In the genomic region with DNA sequence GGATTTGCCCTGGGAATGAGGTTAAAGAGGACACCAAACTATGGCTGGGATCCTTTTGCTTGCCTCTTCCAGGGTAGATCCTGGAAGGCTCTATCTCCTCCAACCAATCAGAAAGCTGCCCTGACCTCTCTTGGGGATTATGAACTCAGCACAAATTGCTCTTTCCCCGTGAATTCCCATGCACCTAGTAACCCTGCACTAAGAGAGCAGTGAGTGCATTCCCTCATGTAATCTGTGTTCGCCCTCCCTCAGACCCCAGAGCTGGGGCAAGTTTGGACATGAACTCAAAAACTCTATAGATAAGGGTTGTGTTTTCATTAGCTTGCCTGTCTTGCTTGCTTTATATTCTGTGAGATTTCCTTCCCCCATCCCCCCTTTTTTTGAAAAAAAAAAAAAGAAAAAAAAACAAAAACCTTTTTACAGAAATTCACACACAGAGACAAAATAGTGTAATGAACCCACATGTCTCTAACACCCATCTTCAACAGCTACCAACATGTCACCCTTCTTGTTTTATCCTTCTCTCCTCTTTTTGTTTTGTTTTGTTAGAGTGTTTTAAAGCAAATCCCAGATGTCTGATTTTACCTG, we compare ENCODE assay signal across 30 cellular contexts.
A peak's percentile ranks its signal among the peaks of the same experiment; 100 is the strongest.
DNase-seq lines count a peak whose midpoint lies in the region; ATAC-seq and TF ChIP-seq lines count a peak whose summit lies in the region.
"Had no signal": no experiment of that assay in that cellular context is flagged by ENCODE, and none has a peak within 500 bp of the region (broad histone marks: within the 10 kb centered on the region; RNA-seq: fewer than 3 reads in every experiment).

No MANE protein-coding gene starts in this region.

- no peak overlapping the region for H3K23ac ChIP-seq in trophoblast cell (ENCODE audit: low read length)

- no peak for TF ChIP-seq CTCF in epithelial cell of esophagus (IDR thresholded peaks at IDR 0.05; ENCODE audit: insufficient read depth, low read depth, low read length, missing control alignments)

- no peaks in the 10 kb centered on the region for H3K36me3 ChIP-seq in trophoblast cell (ENCODE audit: control insufficient read depth in 1 of 2, insufficient read depth in 2 of 2, low read length in 2 of 2)
- H3K36me3 ChIP-seq: breast epithelium, esophagus muscularis mucosa, neutrophil, prostate gland had no signal

- ATAC-seq in Right ventricle myocardium inferior = peak; percentile 52
- ATAC-seq in left cardiac atrium = no peak
- no peak for ATAC-seq in HG03565 (IDR thresholded peaks at IDR 0.05; ENCODE audit: unreplicated experiment)
- ATAC-seq in HG03196 (IDR thresholded peaks at IDR 0.05; ENCODE audit: unreplicated experiment) = no peak
- ATAC-seq: activated T-cell treated with anti-CD3 and anti-CD28 coated beads, Interleukin-2, amount 50 U/mL, for 72 hours; CD8-positive, alpha-beta T cell; stimulated activated effector memory CD8-positive, alpha-beta T cell treated with anti-CD3 and anti-CD28 coated beads, Interleukin-12 subunit alpha, Interleukin-12 subunit beta, amount 100 ng/mL, for 72 hours had no signal

- intact Hi-C loops in Right ventricle myocardium inferior (cut with DNase I) = loop anchor here (5.0 kb wide), 3 partner anchors 393 to 798 kb away; no protein-coding TSS in a partner anchor
- intact Hi-C loops in left cardiac atrium (cut with DNase I) = loop anchor here (5.0 to 10.0 kb wide), 2 partner anchors 400 to 403 kb away; no protein-coding TSS in a partner anchor

- H4K12ac ChIP-seq in trophoblast cell (ENCODE audit: low read depth, low read length) = peak overlapping the region; percentile 75

- DNase-seq in Right ventricle myocardium inferior (ENCODE audit: missing footprints) (no peak), left cardiac atrium (no peak), NCI-H2171 (lab: John Stamatoyannopoulos, UW) (peak; percentile 70), epithelial cell of esophagus (ENCODE audit: low read depth) (peak; percentile 12), trophoblast cell (peak; percentile 54 to 75), NCI-H187 (lab: John Stamatoyannopoulos, UW) (no peak)
- DNase-seq: 8988T; activated CD4-positive, alpha-beta T cell treated with anti-CD3 and anti-CD28 coated beads, Interleukin-2, amount 10 ng/mL, durations not matched to agents 7 days and 5 days; activated naive CD4-positive, alpha-beta T cell treated with Interleukin-2 at 50 U/mL for 16 hours; activated T-cell treated with anti-CD3 and anti-CD28 coated beads, Interleukin-2, amount 50 U/mL, for 72 hours; CD8-positive, alpha-beta T cell; cortex of kidney; DMS53; H7; kidney glomerular epithelial cell; NCI-H1092; NCI-H2029 treated with DMSO at 0.1 percent for 48 hours; NCI-H510A; small intestine; stimulated activated CD4-positive, alpha-beta T cell treated with anti-CD3 and anti-CD28 coated beads, Interleukin-2, amount 100 ng/mL, for 24 hours; substantia nigra had no signal

- peaks cover 9% of the 10 kb centered on the region for H3K79me1 ChIP-seq in trophoblast cell (ENCODE audit: low read length)

- no peak overlapping the region for H4K91ac ChIP-seq in trophoblast cell (ENCODE audit: low read depth, low read length)

- peak overlapping the region; percentile 11 for H2BK12ac ChIP-seq in trophoblast cell (ENCODE audit: low read length)

- no peak overlapping the region for H2AFZ ChIP-seq in trophoblast cell (ENCODE audit: insufficient read depth, low read length, poor library complexity)

- peak overlapping the region; percentile 17 for H3K18ac ChIP-seq in trophoblast cell (ENCODE audit: low read length)

- H2BK120ac ChIP-seq in trophoblast cell (ENCODE audit: insufficient read depth, low read length, poor library complexity) = peak overlapping the region; percentile 44

- H3K4me1 ChIP-seq in trophoblast cell (ENCODE audit: control insufficient read depth in 1 of 2, insufficient read depth in 2 of 2, low read length in 2 of 2) = peaks cover 2 to 4% of the 10 kb centered on the region in 2 experiments
- H3K4me1 ChIP-seq: breast epithelium, esophagus muscularis mucosa, prostate gland had no signal

- H2BK5ac ChIP-seq in trophoblast cell (ENCODE audit: low read depth, low read length, poor library complexity) = peak overlapping the region; percentile 9

- no peaks in the 10 kb centered on the region for H3K9me3 ChIP-seq in trophoblast cell (ENCODE audit: insufficient read depth, low read depth, low read length)
- H3K9me3 ChIP-seq: breast epithelium, esophagus muscularis mucosa, neutrophil, prostate gland had no signal

- H3K4ac ChIP-seq in trophoblast cell (ENCODE audit: low read depth, low read length) = no peak overlapping the region

- no CpG with 5 or more reads among the region's 2 CpGs for WGBS in trophoblast cell (ENCODE audit: extremely low coverage, insufficient coverage, insufficient read length)

- H3K27ac ChIP-seq in trophoblast cell (ENCODE audit: low read depth, low read length) = no peak overlapping the region
- H3K27ac ChIP-seq: esophagus muscularis mucosa, HL-60, neutrophil, prostate gland, VCaP had no signal

- H3K9ac ChIP-seq in trophoblast cell (ENCODE audit: low read length) = no peak overlapping the region

- H3K79me2 ChIP-seq in trophoblast cell (ENCODE audit: control insufficient read depth, insufficient read depth, low read length, poor library complexity) = no peaks in the 10 kb centered on the region

- H4K8ac ChIP-seq in trophoblast cell (ENCODE audit: low read depth, low read length) = no peak overlapping the region

- no peak overlapping the region for H2AK5ac ChIP-seq in trophoblast cell (ENCODE audit: low read length)

- H3K4me2 ChIP-seq in trophoblast cell (ENCODE audit: low read length) = no peak overlapping the region

- no peaks in the 10 kb centered on the region for H3K27me3 ChIP-seq in trophoblast cell (ENCODE audit: insufficient read depth, low read length)
- H3K27me3 ChIP-seq: breast epithelium, esophagus muscularis mucosa, neutrophil had no signal

- H3K4me3 ChIP-seq in epithelial cell of esophagus (ENCODE audit: low read length) (no peak overlapping the region), trophoblast cell (ENCODE audit: low read depth, low read length) (no peak overlapping the region)
- H3K4me3 ChIP-seq: breast epithelium, esophagus muscularis mucosa, prostate gland had no signal

- H3K14ac ChIP-seq in trophoblast cell (ENCODE audit: low read length) = peak overlapping the region; percentile 49

Comparison
In these comparisons a context has a peak if more than half of its experiments do, and no peak if none do; other contexts are left out.
1. DNase-seq: peak in NCI-H2171 (single experiment), epithelial cell of esophagus (single experiment) and trophoblast cell (2 of 2); none in Right ventricle myocardium inferior (single experiment), left cardiac atrium (single experiment) and NCI-H187 (0 of 2).